ENCODE assay signal across 27 cellular contexts in genomic region chr4:58127680-58128079, GRCh38.
"Had no signal": no experiment of that assay in that cellular context is flagged by ENCODE, and none has a peak within 500 bp of the region (broad histone marks: within the 10 kb centered on the region; RNA-seq: fewer than 3 reads in every experiment).

No MANE protein-coding gene starts in this region.

- H3K27me3 ChIP-seq: neural progenitor cell, ovary, right lobe of liver, sigmoid colon, stomach, thyroid gland, tibial nerve, upper lobe of left lung, uterus had no signal

- H3K36me3 ChIP-seq: neural progenitor cell, ovary, right lobe of liver, sigmoid colon, stomach, thoracic aorta, thyroid gland, tibial nerve, upper lobe of left lung, uterus had no signal

- H3K9me3 ChIP-seq: ovary, psoas muscle, right lobe of liver, sigmoid colon, stomach, thoracic aorta, thyroid gland, tibial nerve, upper lobe of left lung, uterus had no signal

- ATAC-seq: naive thymus-derived CD8-positive, alpha-beta T cell; natural killer cell treated with Interleukin-12 subunit alpha and Interleukin-12 subunit beta and Interleukin-15 and Interleukin-18, amount 100 ng/mL, for 72 hours; psoas muscle; right cardiac atrium; right lobe of liver; stimulated activated effector memory CD8-positive, alpha-beta T cell treated with anti-CD3 and anti-CD28 coated beads, Interleukin-12 subunit alpha, Interleukin-12 subunit beta, amount 100 ng/mL, for 72 hours; stimulated activated naive B cell treated with anti-CD40 and anti-IgM and Interleukin-4, amounts not matched to agents 10 μg/mL and 1 μg/mL and 100 μg/mL, for 72 hours had no signal

- H3K27ac ChIP-seq: neural progenitor cell, ovary, parathyroid adenoma, psoas muscle, right lobe of liver, sigmoid colon, stomach, thoracic aorta, thyroid gland, tibial nerve, upper lobe of left lung, uterus had no signal

- FAIRE-seq: small intestine had no signal

- DNase-seq: naive thymus-derived CD8-positive, alpha-beta T cell; nephron progenitor cell; occipital lobe; ovary; posterior cingulate gyrus; psoas muscle; right cardiac atrium; right lobe of liver; sigmoid colon; small intestine; stimulated activated CD4-positive, alpha-beta T cell treated with anti-CD3 and anti-CD28 coated beads, Interleukin-15, amount 100 ng/mL, for 24 hours; stimulated activated CD4-positive, alpha-beta T cell treated with anti-CD3 and anti-CD28 coated beads, Interleukin-2, amount 100 ng/mL, for 24 hours; stimulated activated CD4-positive, alpha-beta T cell treated with anti-CD3 and anti-CD28 coated beads, Interleukin-2, amount 100 ng/mL, for 48 hours; stimulated activated CD4-positive, alpha-beta T cell treated with anti-CD3 and anti-CD28 coated beads, Interleukin-4, amount 100 ng/mL, for 24 hours; stimulated activated naive B cell treated with anti-CD40 and anti-IgM and Interleukin-4, amounts not matched to agents 10 μg/mL and 1 μg/mL and 100 μg/mL, for 72 hours; stimulated activated naive CD4-positive, alpha-beta T cell treated with Interleukin-2 at 50 U/mL for 16 hours; stomach; thyroid gland; trophoblast cell; upper lobe of left lung; uterus had no signal

- H3K4me3 ChIP-seq: neural progenitor cell, ovary, psoas muscle, right lobe of liver, sigmoid colon, stomach, thoracic aorta, thyroid gland, tibial nerve, upper lobe of left lung, uterus had no signal
